ENCODE assay signal across 16 cellular contexts in the genomic region with DNA sequence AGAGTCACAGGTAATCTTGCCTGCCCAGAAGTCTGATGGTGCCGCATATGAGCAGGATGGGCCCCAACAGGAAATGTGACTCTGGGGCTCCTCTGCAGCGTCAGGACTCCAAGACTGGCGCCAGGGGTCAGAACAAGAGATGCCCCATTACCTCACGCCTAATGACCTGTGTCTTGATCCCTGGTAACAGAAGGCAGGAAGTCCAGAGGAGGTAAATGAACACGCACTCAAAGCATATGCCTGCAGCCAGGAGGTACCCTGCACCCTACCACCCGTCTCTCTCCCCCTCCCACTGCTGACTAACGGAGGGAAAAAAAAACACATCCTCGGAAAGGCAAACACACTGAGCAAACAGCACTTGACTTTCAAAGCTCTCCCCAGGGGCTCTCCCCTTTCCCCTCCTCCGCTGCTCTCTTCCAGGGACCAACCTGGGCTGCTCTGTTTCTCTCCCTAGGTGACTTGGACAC. TPM values are rescaled to one million over a fixed set of nuclear protein-coding genes. Genes with fewer than 3 reads are reported as not detected.
DNase-seq lines count a peak whose midpoint lies in the region; ATAC-seq and TF ChIP-seq lines count a peak whose summit lies in the region.
"Had no signal": no experiment of that assay in that cellular context is flagged by ENCODE, and none has a peak within 500 bp of the region (broad histone marks: within the 10 kb centered on the region; RNA-seq: fewer than 3 reads in every experiment).

No MANE protein-coding gene starts in this region.

- no peaks in the 10 kb centered on the region for H3K36me3 ChIP-seq in KOPT-K1 (ENCODE audit: insufficient read depth, low read length)
- H3K36me3 ChIP-seq: heart left ventricle, spleen had no signal

- no peak for ATAC-seq in CD4-positive, alpha-beta T cell (ENCODE audit: poor library complexity)
- no peak for ATAC-seq in HG03469 (IDR thresholded peaks at IDR 0.05; ENCODE audit: unreplicated experiment)
- ATAC-seq: GM12878; heart left ventricle; stimulated activated memory B cell treated with anti-CD40 and anti-IgM and Interleukin-4, amounts not matched to agents 10 μg/mL and 1 μg/mL and 100 μg/mL, for 72 hours had no signal

- H3K4me1 Mint-ChIP-seq in CD4-positive, alpha-beta T cell (ENCODE audit: low read depth), result peaks cover 8% of the 10 kb centered on the region
- H3K4me1 Mint-ChIP-seq in activated T-helper 1 cell treated with anti-CD3 and anti-CD28 coated beads, Interleukin-12 subunit alpha, Interleukin-12 subunit beta, Interleukin-2, Interleukin-4 antibody, amounts not matched to agents 30 ng/mL and 10 ng/mL and 1 ng/mL, durations not matched to agents 14 hours and 24 hours and 36 hours (ENCODE audit: low read depth), result peaks cover 13% of the 10 kb centered on the region

- no peak for TF ChIP-seq CTCF in CD4-positive, alpha-beta T cell (IDR thresholded peaks at IDR 0.05)

- H3K27ac Mint-ChIP-seq in CD4-positive, alpha-beta T cell, result no peak overlapping the region
- no peak overlapping the region for H3K27ac Mint-ChIP-seq in activated T-helper 1 cell treated with anti-CD3 and anti-CD28 coated beads, Interleukin-12 subunit alpha, Interleukin-12 subunit beta, Interleukin-2, Interleukin-4 antibody, amounts not matched to agents 30 ng/mL and 10 ng/mL and 1 ng/mL, durations not matched to agents 14 hours and 24 hours and 36 hours
- H3K27ac Mint-ChIP-seq: stimulated activated memory B cell treated with anti-CD40 and anti-IgM and Interleukin-4, amounts not matched to agents 10 μg/mL and 1 μg/mL and 100 μg/mL, for 72 hours had no signal

- POLR2A ChIA-PET in CD4-positive, alpha-beta T cell (lab: Charles Lee), result no interaction called here

- no peak for DNase-seq in CD4-positive, alpha-beta T cell
- DNase-seq in NCI-H526 treated with DMSO at 0.1 percent for 48 hours (lab: John Stamatoyannopoulos, UW) (peak; percentile 80), kidney tubule cell (ENCODE audit: low spot score) (peak; percentile 62), DMS 273 treated with DMSO at 0.1 percent for 48 hours (lab: John Stamatoyannopoulos, UW) (no peak), superior temporal gyrus (ENCODE audit: extremely low spot score) (no peak)
- DNase-seq in activated T-helper 1 cell treated with anti-CD3 and anti-CD28 coated beads, Interleukin-12 subunit alpha, Interleukin-12 subunit beta, Interleukin-2, Interleukin-4 antibody, amounts not matched to agents 30 ng/mL and 10 ng/mL and 1 ng/mL, durations not matched to agents 14 hours and 24 hours and 36 hours (ENCODE audit: low spot score), result no peak
- DNase-seq: activated gamma-delta T cell treated with Interleukin-2 at 50 U/mL for 16 hours, AML-193, heart left ventricle, Karpas-422, PC-9 had no signal

- H3K27me3 ChIP-seq in CD4-positive, alpha-beta T cell (ENCODE audit: control insufficient read depth, insufficient read depth, low read length), result no peaks in the 10 kb centered on the region

- intact Hi-C loops in CD4-positive, alpha-beta T cell (cut with DNase I, micrococcal nuclease), result no loop called here
- intact Hi-C loops in activated T-helper 1 cell treated with anti-CD3 and anti-CD28 coated beads, Interleukin-12 subunit alpha, Interleukin-12 subunit beta, Interleukin-2, Interleukin-4 antibody, amounts not matched to agents 30 ng/mL and 10 ng/mL and 1 ng/mL, durations not matched to agents 14 hours and 24 hours and 36 hours (cut with micrococcal nuclease), result no loop called here

- H3K4me3 Mint-ChIP-seq in CD4-positive, alpha-beta T cell, result peak overlapping the region; percentile 57
- no peak overlapping the region for H3K4me3 Mint-ChIP-seq in activated T-helper 1 cell treated with anti-CD3 and anti-CD28 coated beads, Interleukin-12 subunit alpha, Interleukin-12 subunit beta, Interleukin-2, Interleukin-4 antibody, amounts not matched to agents 30 ng/mL and 10 ng/mL and 1 ng/mL, durations not matched to agents 14 hours and 24 hours and 36 hours
- H3K4me3 Mint-ChIP-seq: stimulated activated memory B cell treated with anti-CD40 and anti-IgM and Interleukin-4, amounts not matched to agents 10 μg/mL and 1 μg/mL and 100 μg/mL, for 72 hours had no signal

- no peaks in the 10 kb centered on the region for H3K36me3 Mint-ChIP-seq in CD4-positive, alpha-beta T cell (ENCODE audit: low read depth)
- H3K36me3 Mint-ChIP-seq in activated T-helper 1 cell treated with anti-CD3 and anti-CD28 coated beads, Interleukin-12 subunit alpha, Interleukin-12 subunit beta, Interleukin-2, Interleukin-4 antibody, amounts not matched to agents 30 ng/mL and 10 ng/mL and 1 ng/mL, durations not matched to agents 14 hours and 24 hours and 36 hours (ENCODE audit: low read depth), result no peaks in the 10 kb centered on the region

- CTCF ChIA-PET in CD4-positive, alpha-beta T cell (lab: Charles Lee), result no interaction called here

- H3K27ac ChIP-seq in CD4-positive, alpha-beta T cell (ENCODE audit: low read depth, low read length), result no peak overlapping the region
- peak overlapping the region; percentile 74 for H3K27ac ChIP-seq in KOPT-K1 (ENCODE audit: low read depth, low read length, poor library complexity, severe bottlenecking)
- H3K27ac ChIP-seq: heart left ventricle, PC-9, spleen had no signal

- no peaks in the 10 kb centered on the region for H3K9me3 Mint-ChIP-seq in CD4-positive, alpha-beta T cell
- H3K9me3 Mint-ChIP-seq in activated T-helper 1 cell treated with anti-CD3 and anti-CD28 coated beads, Interleukin-12 subunit alpha, Interleukin-12 subunit beta, Interleukin-2, Interleukin-4 antibody, amounts not matched to agents 30 ng/mL and 10 ng/mL and 1 ng/mL, durations not matched to agents 14 hours and 24 hours and 36 hours, result peaks cover 4% of the 10 kb centered on the region

- H3K27me3 Mint-ChIP-seq in CD4-positive, alpha-beta T cell, result peaks cover 19% of the 10 kb centered on the region
- peaks cover 10% of the 10 kb centered on the region for H3K27me3 Mint-ChIP-seq in activated T-helper 1 cell treated with anti-CD3 and anti-CD28 coated beads, Interleukin-12 subunit alpha, Interleukin-12 subunit beta, Interleukin-2, Interleukin-4 antibody, amounts not matched to agents 30 ng/mL and 10 ng/mL and 1 ng/mL, durations not matched to agents 14 hours and 24 hours and 36 hours (ENCODE audit: insufficient read depth)

- no peaks in the 10 kb centered on the region for H3K9me3 ChIP-seq in CD4-positive, alpha-beta T cell (ENCODE audit: control insufficient read depth, low read length)
- peaks cover 10% of the 10 kb centered on the region for H3K9me3 ChIP-seq in KOPT-K1 (ENCODE audit: insufficient read depth, low read length, poor library complexity, severe bottlenecking)
- H3K9me3 ChIP-seq: heart left ventricle had no signal

RNA-seq across cellular contexts. Expression of a gene that starts 37.3 kb away (rescaled TPM):
- total RNA-seq in CD4-positive, alpha-beta T cell, result not detected
- total RNA-seq in activated T-helper 1 cell treated with anti-CD3 and anti-CD28 coated beads, Interleukin-12 subunit alpha, Interleukin-12 subunit beta, Interleukin-2, Interleukin-4 antibody, amounts not matched to agents 30 ng/mL and 10 ng/mL and 1 ng/mL, durations not matched to agents 14 hours and 24 hours and 36 hours, result 0.31 TPM in 1 of 2 replicates, not detected in the other
- total RNA-seq: GM12878, PC-9 had no signal

RNA-seq across cellular contexts. Expression of a gene that starts 50.9 kb away (rescaled TPM):
- total RNA-seq in CD4-positive, alpha-beta T cell, result under 1 TPM in 1 of 2 experiments, not detected in 1; 0.08 TPM
- 1.4 and 1.6 TPM in 2 replicates for total RNA-seq in activated T-helper 1 cell treated with anti-CD3 and anti-CD28 coated beads, Interleukin-12 subunit alpha, Interleukin-12 subunit beta, Interleukin-2, Interleukin-4 antibody, amounts not matched to agents 30 ng/mL and 10 ng/mL and 1 ng/mL, durations not matched to agents 14 hours and 24 hours and 36 hours

Comparison
In these comparisons a context has a peak if more than half of its experiments do, and no peak if none do; other contexts are left out.
1. DNase-seq: peak in NCI-H526 treated with DMSO at 0.1 percent for 48 hours (single experiment) and kidney tubule cell (single experiment); none in CD4-positive, alpha-beta T cell (0 of 10), DMS 273 treated with DMSO at 0.1 percent for 48 hours (single experiment), activated T-helper 1 cell treated with anti-CD3 and anti-CD28 coated beads, Interleukin-12 subunit alpha, Interleukin-12 subunit beta, Interleukin-2, Interleukin-4 antibody, amounts not matched to agents 30 ng/mL and 10 ng/mL and 1 ng/mL, durations not matched to agents 14 hours and 24 hours and 36 hours (single experiment) and superior temporal gyrus (single experiment).